In the genomic region with DNA sequence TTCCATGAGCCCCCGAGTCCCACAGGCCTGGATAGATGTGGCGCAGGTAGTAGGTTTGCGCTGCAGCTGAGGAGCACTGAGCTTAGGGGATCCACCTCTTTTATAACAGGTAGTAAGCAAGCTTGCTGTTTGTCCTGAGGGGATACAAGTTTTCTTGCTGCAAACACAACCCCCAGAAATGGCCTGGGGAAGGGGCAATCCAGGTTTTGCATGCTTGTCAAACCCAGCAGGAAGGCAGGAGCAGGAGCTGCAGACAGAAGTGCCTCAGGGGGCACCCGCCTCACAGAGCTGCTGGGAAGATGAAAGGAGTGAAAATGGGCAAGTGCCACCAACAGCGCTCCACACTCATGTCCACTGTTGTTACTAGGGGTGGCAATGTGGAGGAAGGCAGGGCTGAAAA, we compare ENCODE assay signal across 36 cellular contexts. TPM values are rescaled to one million over a fixed set of nuclear protein-coding genes. Genes with fewer than 3 reads are reported as not detected.
"Had no signal": no experiment of that assay in that cellular context is flagged by ENCODE, and none has a peak within 500 bp of the region (broad histone marks: within the 10 kb centered on the region; RNA-seq: fewer than 3 reads in every experiment).

No MANE protein-coding gene starts in this region.

- H3K4me1 ChIP-seq: foreskin keratinocyte, left lung, prostate gland had no signal

- H3K4me1 Mint-ChIP-seq: naive thymus-derived CD8-positive, alpha-beta T cell; neural crest cell; stimulated activated naive CD8-positive, alpha-beta T cell treated with anti-CD3 and anti-CD28 coated beads, Interleukin-15, amount 100 ng/mL, for 72 hours had no signal

- H3K4me3 ChIP-seq: coronary artery, esophagus muscularis mucosa, gastroesophageal sphincter, heart left ventricle, hepatocyte, left lung, prostate gland, right atrium auricular region, smooth muscle cell, suprapubic skin, transverse colon, vagina had no signal

- H3K27me3 Mint-ChIP-seq: stimulated activated naive CD8-positive, alpha-beta T cell treated with anti-CD3 and anti-CD28 coated beads, Interleukin-15, amount 100 ng/mL, for 72 hours had no signal

- ATAC-seq: foreskin keratinocyte; gastroesophageal sphincter; heart left ventricle; left lung; naive thymus-derived CD8-positive, alpha-beta T cell; sciatic nerve; stimulated activated naive CD8-positive, alpha-beta T cell treated with anti-CD3 and anti-CD28 coated beads, Interleukin-15, amount 100 ng/mL, for 72 hours had no signal

- H3K9me3 ChIP-seq: esophagus muscularis mucosa, gastroesophageal sphincter, heart left ventricle, left lung, neutrophil, prostate gland, right atrium auricular region, suprapubic skin, transverse colon, vagina had no signal

- H3K27ac ChIP-seq: coronary artery, esophagus muscularis mucosa, foreskin keratinocyte, gastroesophageal sphincter, heart left ventricle, hepatocyte, left lung, neutrophil, parathyroid adenoma, prostate gland, right atrium auricular region, suprapubic skin, transverse colon, vagina had no signal

- H3K27me3 ChIP-seq: esophagus muscularis mucosa, foreskin keratinocyte, gastroesophageal sphincter, heart left ventricle, hepatocyte, left lung, neutrophil, right atrium auricular region, suprapubic skin, transverse colon, vagina had no signal

- H3K9me3 Mint-ChIP-seq: naive thymus-derived CD8-positive, alpha-beta T cell; stimulated activated naive CD8-positive, alpha-beta T cell treated with anti-CD3 and anti-CD28 coated beads, Interleukin-15, amount 100 ng/mL, for 72 hours had no signal

- H3K36me3 Mint-ChIP-seq: naive thymus-derived CD8-positive, alpha-beta T cell had no signal

- H3K4me3 Mint-ChIP-seq: naive thymus-derived CD8-positive, alpha-beta T cell; neural crest cell; stimulated activated naive CD8-positive, alpha-beta T cell treated with anti-CD3 and anti-CD28 coated beads, Interleukin-15, amount 100 ng/mL, for 72 hours had no signal

- H3K36me3 ChIP-seq: neutrophil, prostate gland, transverse colon, vagina had no signal

- DNase-seq: dermis blood vessel endothelial cell; effector memory CD4-positive, alpha-beta T cell; foreskin keratinocyte; heart left ventricle; kidney; left lung; mesendoderm; midbrain; naive thymus-derived CD8-positive, alpha-beta T cell; stimulated activated CD4-positive, alpha-beta T cell treated with anti-CD3 and anti-CD28 coated beads, Interleukin-12 subunit alpha, Interleukin-12 subunit beta, amount 100 ng/mL, for 4 hours; stimulated activated CD4-positive, alpha-beta T cell treated with anti-CD3 and anti-CD28 coated beads, Interleukin-1b, Interleukin-23, amount 100 ng/mL, for 48 hours; stimulated activated CD4-positive, alpha-beta T cell treated with anti-CD3 and anti-CD28 coated beads, Interleukin-4, amount 100 ng/mL, for 1 hour; stimulated activated CD8-positive, alpha-beta memory T cell treated with anti-CD3 and anti-CD28 coated beads, Interleukin-4, amount 100 ng/mL, for 48 hours; stimulated activated naive CD4-positive, alpha-beta T cell; stimulated activated naive CD8-positive, alpha-beta T cell treated with anti-CD3 and anti-CD28 coated beads, Interleukin-15, amount 100 ng/mL, for 72 hours; transverse colon had no signal

RNA-seq across cellular contexts. Expression of a gene that starts 18.5 kb away (rescaled TPM):
- total RNA-seq: dermis blood vessel endothelial cell; endothelial cell of umbilical vein; epithelial cell of proximal tubule; fibroblast of lung; foreskin keratinocyte; gastroesophageal sphincter; heart left ventricle; hepatocyte; kidney; left lung; lower leg skin; lung microvascular endothelial cell; naive thymus-derived CD8-positive, alpha-beta T cell; neural crest cell; omental fat pad; prostate gland; sciatic nerve; smooth muscle cell; transverse colon; ureter; vagina had no signal
- polyA plus RNA-seq: endothelial cell of umbilical vein; foreskin keratinocyte; hepatocyte; naive thymus-derived CD8-positive, alpha-beta T cell; smooth muscle cell had no signal
